Comparison of ENCODE assay signal across 7 cellular contexts in genomic region chr19:10118960-10119359, GRCh38. TPM values are rescaled to one million over a fixed set of nuclear protein-coding genes. Genes with fewer than 3 reads are reported as not detected.
A peak's percentile ranks its signal among the peaks of the same experiment; 100 is the strongest.
DNase-seq lines count a peak whose midpoint lies in the region; ATAC-seq, FAIRE-seq and TF ChIP-seq lines count a peak whose summit lies in the region.

No MANE protein-coding gene starts in this region.

- peaks cover 5% of the 10 kb centered on the region for H3K4me1 ChIP-seq in right cardiac atrium (ENCODE audit: control insufficient read depth, insufficient read depth, low read length)
- H3K4me1 ChIP-seq in spleen: peaks cover 7 to 68% (median 33%) of the 10 kb centered on the region in 6 donors

- no peak for FAIRE-seq in urothelium cell line (lab: Jason Lieb, UNC)

- peak overlapping the region; percentile 94 for H3K27ac Mint-ChIP-seq in HFFc6

- ATAC-seq in right cardiac atrium: no peak

- peaks cover 13% of the 10 kb centered on the region for H3K36me3 Mint-ChIP-seq in HFFc6 (ENCODE audit: low read depth)

- H3K9me3 Mint-ChIP-seq in HFFc6: no peaks in the 10 kb centered on the region

- TF ChIP-seq POLR2A in spleen (IDR thresholded peaks at IDR 0.05): no peak

- H3K9me3 ChIP-seq in WERI-Rb-1 (ENCODE audit: severe bottlenecking) (no peaks in the 10 kb centered on the region), right cardiac atrium (ENCODE audit: control insufficient read depth, low read length) (no peaks in the 10 kb centered on the region), spleen (no peaks in the 10 kb centered on the region)

- H3K27ac ChIP-seq in WERI-Rb-1: peak overlapping the region; percentile 79
- H3K27ac ChIP-seq in right cardiac atrium (ENCODE audit: low read length): no peak overlapping the region
- peak overlapping the region; percentile 60 to 93 (median 86) for H3K27ac ChIP-seq in spleen

- H3K4me3 ChIP-seq in WERI-Rb-1 (ENCODE audit: low read depth, low read length) (peak overlapping the region; percentile 73), right cardiac atrium (ENCODE audit: low read length) (peak overlapping the region; percentile 71), spleen (peak overlapping the region; percentile 83 to 99 (median 96))

- H3K36me3 ChIP-seq in WERI-Rb-1 (peaks cover 41% of the 10 kb centered on the region), spleen (peaks cover 3 to 50% (median 45%) of the 10 kb centered on the region in 6 donors)

- DNase-seq in HFFc6: no peak
- DNase-seq in WERI-Rb-1: no peak
- peak in 2 of 3 donors; percentile 47 to 58 for DNase-seq in right cardiac atrium
- peak; percentile 76 for DNase-seq in spleen
- DNase-seq in urothelium cell line (ENCODE audit: low spot score): no peak
- no peak for DNase-seq in Ammon's horn (ENCODE audit: low spot score)
- DNase-seq in NCI-H146 treated with DMSO at 0.1 percent for 48 hours (lab: John Stamatoyannopoulos, UW; ENCODE audit: unreplicated experiment): no peak

- H3K4me3 Mint-ChIP-seq in HFFc6: peak overlapping the region; percentile 98

- intact Hi-C loops in right cardiac atrium (cut with DNase I) (no loop called here), spleen (cut with DNase I; ENCODE audit: low total_unique reads) (loop anchor here (10.0 kb wide), 1 partner anchor 136 kb away; the partner anchor contains the start of gene MRPL4)

- 46% methylated on average over 12 of the region's 12 CpGs for WGBS in right cardiac atrium
- 42 to 57% (median 52%) methylated on average over 11 to 12 of the region's 12 CpGs for WGBS in spleen, 5 donors

- TF ChIP-seq CTCF in HFFc6 (IDR thresholded peaks at IDR 0.05): no peak
- TF ChIP-seq CTCF in WERI-Rb-1 (IDR thresholded peaks at IDR 0.05; ENCODE audit: low read depth, low read length): no peak
- no peak for TF ChIP-seq CTCF in spleen (IDR thresholded peaks at IDR 0.05 in 8 of 11, conservative IDR thresholded peaks at IDR 0.05 in 3 of 11)

- H3K4me1 Mint-ChIP-seq in HFFc6 (ENCODE audit: low read depth): peaks cover 24% of the 10 kb centered on the region

- peaks cover 23% of the 10 kb centered on the region for H3K27me3 Mint-ChIP-seq in HFFc6 (ENCODE audit: insufficient read depth)

- H3K27me3 ChIP-seq in WERI-Rb-1 (ENCODE audit: insufficient read depth, low read depth, severe bottlenecking) (no peaks in the 10 kb centered on the region), right cardiac atrium (ENCODE audit: control insufficient read depth, insufficient read depth) (no peaks in the 10 kb centered on the region), spleen (replicated peaks in 1 of 7) (no peaks in the 10 kb centered on the region)

RNA-seq across cellular contexts. Expression of gene EIF3G, which starts 0.7 kb away (rescaled TPM):
- 100 to 1,000 TPM; 261 to 303 (median 279) TPM for total RNA-seq in HFFc6 (2021; fragmentation: NEBNext Ultra II Directional; extraction: Animal tissue kit (Norgen Biotek cat#: 25700))
- total RNA-seq in right cardiac atrium (100 to 1,000 TPM; 144 to 183 (median 158) TPM), spleen (100 to 1,000 TPM; 165 to 209 (median 194) TPM)
- polyA plus RNA-seq in right cardiac atrium (127 TPM), spleen (100 to 1,000 TPM; 200 to 262 (median 213) TPM)

RNA-seq across cellular contexts. Expression of gene P2RY11, which starts 7.5 kb away (rescaled TPM):
- 1 to 10 TPM; 4.5 to 9.9 (median 5.4) TPM for total RNA-seq in HFFc6 (2021; fragmentation: NEBNext Ultra II Directional; extraction: Animal tissue kit (Norgen Biotek cat#: 25700))
- total RNA-seq in right cardiac atrium: 1 to 10 TPM; 4.4 to 6.6 (median 4.9) TPM
- polyA plus RNA-seq in right cardiac atrium: 2.9 TPM
- total RNA-seq in spleen: 10 to 100 TPM; 10.9 to 24.2 (median 18.2) TPM
- polyA plus RNA-seq in spleen: 10 to 100 TPM in 2 of 3 donors, 1 to 10 TPM in 1; 7.9 to 18.2 (median 14.7) TPM

RNA-seq across cellular contexts. Expression of gene PPAN, which starts 12.8 kb away (rescaled TPM):
- total RNA-seq in HFFc6 (2021; fragmentation: NEBNext Ultra II Directional; extraction: Animal tissue kit (Norgen Biotek cat#: 25700)): 10 to 100 TPM; 36.4 to 42.2 (median 41.0) TPM
- total RNA-seq in right cardiac atrium (10 to 100 TPM; 16.5 to 29.4 (median 25.7) TPM), spleen (10 to 100 TPM; 26.8 to 52.1 (median 40.9) TPM)
- polyA plus RNA-seq in right cardiac atrium (25.2 TPM), spleen (10 to 100 TPM; 46.1 to 90.2 (median 60.3) TPM)

RNA-seq across cellular contexts. Expression of gene ANGPTL6, which starts 16.5 kb away (rescaled TPM):
- under 1 TPM in 2 of 6 experiments, not detected in 4; 0.09 to 0.15 TPM for total RNA-seq in HFFc6 (2021; fragmentation: NEBNext Ultra II Directional; extraction: Animal tissue kit (Norgen Biotek cat#: 25700))
- total RNA-seq in right cardiac atrium (not detected), spleen (1 to 10 TPM; 1.4 to 4.8 (median 3.4) TPM)
- polyA plus RNA-seq in right cardiac atrium (0.25 TPM), spleen (10 to 100 TPM; 10.6 to 18.4 (median 12.6) TPM)

RNA-seq across cellular contexts. Expression of gene SHFL, which starts 32.8 kb away (rescaled TPM):
- 10 to 100 TPM; 16.9 to 26.2 (median 21.1) TPM for total RNA-seq in HFFc6 (2021; fragmentation: NEBNext Ultra II Directional; extraction: Animal tissue kit (Norgen Biotek cat#: 25700))
- 10 to 100 TPM; 14.5 to 16.0 (median 15.2) TPM for total RNA-seq in right cardiac atrium
- 16.0 TPM for polyA plus RNA-seq in right cardiac atrium
- total RNA-seq in spleen: 10 to 100 TPM; 52.2 to 65.6 (median 57.8) TPM
- polyA plus RNA-seq in spleen: 10 to 100 TPM; 33.0 to 55.8 (median 42.6) TPM

Comparison
In these comparisons a context has a peak if more than half of its experiments do, and no peak if none do; other contexts are left out.
1. DNase-seq: peak in right cardiac atrium (2 of 3) and spleen (single experiment); none in HFFc6 (single experiment), WERI-Rb-1 (single experiment), urothelium cell line (single experiment), Ammon's horn (single experiment) and NCI-H146 treated with DMSO at 0.1 percent for 48 hours (single experiment).
2. Peak in every context shown above with its lines, with median percentiles within 50 percentile points of each other: H3K4me3 ChIP-seq.